In the genomic region with DNA sequence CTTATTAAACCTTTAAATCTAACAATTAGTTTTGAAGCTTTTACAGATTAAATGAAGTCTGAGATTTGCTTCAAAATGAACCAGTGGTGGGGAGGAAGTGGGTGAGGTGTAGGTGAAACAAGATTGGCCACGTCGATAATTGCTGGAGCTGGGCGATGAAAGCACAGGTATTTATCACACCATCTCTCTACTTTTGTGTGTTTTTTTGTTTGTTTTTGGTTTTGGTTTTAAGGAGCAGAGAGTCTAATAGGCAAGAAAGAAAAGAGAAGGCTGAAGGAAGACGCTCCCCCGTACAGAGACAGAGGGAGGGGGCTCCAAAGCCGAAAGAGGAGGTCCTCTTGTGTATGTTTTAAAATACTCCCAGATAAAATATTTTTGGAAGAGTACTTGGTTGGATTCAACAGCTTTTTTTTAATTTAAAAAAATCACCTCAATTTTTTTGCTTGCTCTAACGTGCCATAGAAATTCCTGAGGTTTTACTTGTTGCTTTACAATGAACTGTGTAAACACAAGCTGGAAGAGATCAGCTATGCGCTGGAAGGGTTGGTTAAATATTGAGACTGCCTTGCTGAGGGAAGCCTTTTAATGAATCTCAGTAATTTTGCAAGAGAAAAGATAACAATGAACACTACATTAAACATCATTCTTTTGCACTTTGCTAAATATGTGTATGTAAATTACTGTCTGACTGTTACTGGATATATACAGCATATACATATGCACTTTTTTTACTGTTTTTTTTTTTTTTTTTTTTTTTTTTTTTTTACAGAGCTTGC, we compare ENCODE assay signal across 8 cellular contexts. TPM values are rescaled to one million over a fixed set of nuclear protein-coding genes. Genes with fewer than 3 reads are reported as not detected.
A peak's percentile ranks its signal among the peaks of the same experiment; 100 is the strongest.
DNase-seq lines count a peak whose midpoint lies in the region; ATAC-seq and TF ChIP-seq lines count a peak whose summit lies in the region.

No MANE protein-coding gene starts in this region.

- H3K4me3 Mint-ChIP-seq in MCF 10A (ENCODE audit: unreplicated experiment) (peak overlapping the region; percentile 37), osteocyte (ENCODE audit: unreplicated experiment) (peak overlapping the region; percentile 50)

- no TSS peak for BruUV-seq in MCF 10A (replicated peaks; lab: Mats Ljungman, UMichigan)

- intact Hi-C loops in MCF 10A (cut with micrococcal nuclease), result loop anchor here (2.0 kb wide), 1 partner anchor 236 kb away; a partner anchor contains a TSS
- intact Hi-C loops in cardiac septum (cut with DNase I), result no loop called here

- DNase-seq in NCI-H1436 treated with DMSO at 0.1 percent for 48 hours (lab: John Stamatoyannopoulos, UW) (peak; percentile 13), NCI-H1436 (lab: John Stamatoyannopoulos, UW) (no peak), NCI-H526 treated with DMSO at 0.1 percent for 48 hours (lab: John Stamatoyannopoulos, UW) (peak; percentile 3), MCF 10A (ENCODE audit: unreplicated experiment) (peak; percentile 76), osteocyte (ENCODE audit: extremely low spot score, unreplicated experiment) (no peak), cardiac septum (ENCODE audit: low spot score) (no peak)

- ATAC-seq in HG02970 (IDR thresholded peaks at IDR 0.05; ENCODE audit: low FRiP score, unreplicated experiment) (no peak), HG02884 (IDR thresholded peaks at IDR 0.05; ENCODE audit: unreplicated experiment) (no peak)

- H3K9me3 Mint-ChIP-seq in MCF 10A (ENCODE audit: unreplicated experiment) (no peaks in the 10 kb centered on the region), osteocyte (ENCODE audit: unreplicated experiment) (no peaks in the 10 kb centered on the region)

- H3K27ac Mint-ChIP-seq in MCF 10A (ENCODE audit: low read depth, unreplicated experiment) (peak overlapping the region; percentile 68), osteocyte (ENCODE audit: unreplicated experiment) (peak overlapping the region; percentile 74)

- H3K27me3 Mint-ChIP-seq in MCF 10A (ENCODE audit: insufficient read depth, unreplicated experiment) (no peaks in the 10 kb centered on the region), osteocyte (ENCODE audit: unreplicated experiment) (no peaks in the 10 kb centered on the region)

- CTCF ChIA-PET in MCF 10A (lab: Yijun Ruan, JAX), result interaction anchor here (0.6 to 2.3 kb wide), 9 partner anchors 9 to 1242 kb away, joined by 3 to 9 read pairs (median 4); no protein-coding TSS in a partner anchor

- TF ChIP-seq CTCF in MCF 10A (IDR thresholded peaks at IDR 0.05; ENCODE audit: unreplicated experiment) (no peak), osteocyte (IDR thresholded peaks at IDR 0.05) (no peak)

- POLR2A ChIA-PET in MCF 10A (lab: Yijun Ruan, JAX), result interaction anchor here (0.6 to 3.6 kb wide), 18 partner anchors 7 to 1952 kb away, joined by 3 to 18 read pairs (median 4); a partner anchor contains a TSS

- H3K36me3 Mint-ChIP-seq in MCF 10A (ENCODE audit: insufficient read depth, unreplicated experiment) (no peaks in the 10 kb centered on the region), osteocyte (ENCODE audit: unreplicated experiment) (no peaks in the 10 kb centered on the region)

- H3K4me1 Mint-ChIP-seq in MCF 10A (ENCODE audit: insufficient read depth, unreplicated experiment), result peaks cover 19% of the 10 kb centered on the region
- H3K4me1 Mint-ChIP-seq in osteocyte (ENCODE audit: unreplicated experiment), result peaks cover 44% of the 10 kb centered on the region

RNA-seq across cellular contexts. Expression of a gene that starts 6.7 kb away (rescaled TPM):
- 73.2 and 99.7 TPM in 2 replicates for total RNA-seq in MCF 10A (2022)
- 30.0 and 32.4 TPM in 2 replicates for total RNA-seq in osteocyte
- total RNA-seq in cardiac septum, result 77.6 TPM

Comparison
In these comparisons a context has a peak if more than half of its experiments do, and no peak if none do; other contexts are left out.
1. DNase-seq: peak in NCI-H1436 treated with DMSO at 0.1 percent for 48 hours (single experiment), NCI-H526 treated with DMSO at 0.1 percent for 48 hours (single experiment) and MCF 10A (single experiment); none in NCI-H1436 (single experiment), osteocyte (single experiment) and cardiac septum (single experiment).